Comparison of ENCODE assay signal across 9 cellular contexts in genomic region chr9:110142868-110143866, GRCh38.
DNase-seq lines count a peak whose midpoint lies in the region; ATAC-seq lines count a peak whose summit lies in the region.
"Had no signal": no experiment of that assay in that cellular context is flagged by ENCODE, and none has a peak within 500 bp of the region (broad histone marks: within the 10 kb centered on the region; RNA-seq: fewer than 3 reads in every experiment).

No MANE protein-coding gene starts in this region.

- H3K27ac Mint-ChIP-seq in CD8-positive, alpha-beta memory T cell, result peak overlapping the region in 7 of 8 donors; percentile 22 to 85 (median 76)
- H3K27ac Mint-ChIP-seq in effector memory CD8-positive, alpha-beta T cell, result peak overlapping the region; percentile 66 to 82
- peak overlapping the region; percentile 5 for H3K27ac Mint-ChIP-seq in stimulated activated effector memory CD8-positive, alpha-beta T cell treated with anti-CD3 and anti-CD28 coated beads, Interleukin-12 subunit alpha, Interleukin-12 subunit beta, amount 100 ng/mL, for 72 hours

- peaks cover 10% of the 10 kb centered on the region for H3K4me1 ChIP-seq in CD8-positive, alpha-beta memory T cell (ENCODE audit: insufficient read depth, low read length)

- peak overlapping the region in 4 of 7 donors; percentile 27 to 56 (median 38) for H3K4me3 Mint-ChIP-seq in CD8-positive, alpha-beta memory T cell
- peak overlapping the region; percentile 24 to 35 for H3K4me3 Mint-ChIP-seq in effector memory CD8-positive, alpha-beta T cell
- H3K4me3 Mint-ChIP-seq in stimulated activated effector memory CD8-positive, alpha-beta T cell treated with anti-CD3 and anti-CD28 coated beads, Interleukin-12 subunit alpha, Interleukin-12 subunit beta, amount 100 ng/mL, for 72 hours, result peak overlapping the region; percentile 40

- H3K36me3 ChIP-seq in CD8-positive, alpha-beta memory T cell (ENCODE audit: insufficient read depth, low read length), result no peaks in the 10 kb centered on the region

- CTCF ChIA-PET in CD8-positive, alpha-beta memory T cell (lab: Charles Lee), result interaction anchor here (1.1 to 1.2 kb wide), 2 partner anchors 9 to 14 kb away, joined by 4 read pairs; no protein-coding TSS in a partner anchor

- H3K27me3 Mint-ChIP-seq in CD8-positive, alpha-beta memory T cell, result no peaks in the 10 kb centered on the region
- no peaks in the 10 kb centered on the region for H3K27me3 Mint-ChIP-seq in effector memory CD8-positive, alpha-beta T cell

- H3K9me3 Mint-ChIP-seq in CD8-positive, alpha-beta memory T cell, result peaks cover 0 to 2% (median 0%) of the 10 kb centered on the region in 5 donors
- H3K9me3 Mint-ChIP-seq in effector memory CD8-positive, alpha-beta T cell, result no peaks in the 10 kb centered on the region
- H3K9me3 Mint-ChIP-seq in stimulated activated effector memory CD8-positive, alpha-beta T cell treated with anti-CD3 and anti-CD28 coated beads, Interleukin-12 subunit alpha, Interleukin-12 subunit beta, amount 100 ng/mL, for 72 hours, result peaks cover 3% of the 10 kb centered on the region

- H3K36me3 Mint-ChIP-seq in CD8-positive, alpha-beta memory T cell, result no peaks in the 10 kb centered on the region
- H3K36me3 Mint-ChIP-seq in effector memory CD8-positive, alpha-beta T cell (ENCODE audit: insufficient read depth), result no peaks in the 10 kb centered on the region
- no peaks in the 10 kb centered on the region for H3K36me3 Mint-ChIP-seq in stimulated activated effector memory CD8-positive, alpha-beta T cell treated with anti-CD3 and anti-CD28 coated beads, Interleukin-12 subunit alpha, Interleukin-12 subunit beta, amount 100 ng/mL, for 72 hours

- H3K9me3 ChIP-seq in CD8-positive, alpha-beta memory T cell (ENCODE audit: low read length), result no peaks in the 10 kb centered on the region
- H3K9me3 ChIP-seq: SJSA1 had no signal

- no peak overlapping the region for H3K27ac ChIP-seq in CD8-positive, alpha-beta memory T cell (ENCODE audit: low read depth, low read length)
- H3K27ac ChIP-seq: SJSA1 had no signal

- H3K27me3 ChIP-seq in CD8-positive, alpha-beta memory T cell (ENCODE audit: insufficient read depth, low read length, poor library complexity, severe bottlenecking), result no peaks in the 10 kb centered on the region
- H3K27me3 ChIP-seq: SJSA1 had no signal

- peaks cover 22 to 36% (median 33%) of the 10 kb centered on the region in 3 donors for H3K4me1 Mint-ChIP-seq in CD8-positive, alpha-beta memory T cell
- H3K4me1 Mint-ChIP-seq in effector memory CD8-positive, alpha-beta T cell (ENCODE audit: low read depth in 2 of 2), result peaks cover 18 to 33% of the 10 kb centered on the region in 2 donors
- H3K4me1 Mint-ChIP-seq in stimulated activated effector memory CD8-positive, alpha-beta T cell treated with anti-CD3 and anti-CD28 coated beads, Interleukin-12 subunit alpha, Interleukin-12 subunit beta, amount 100 ng/mL, for 72 hours, result peaks cover 40% of the 10 kb centered on the region

- ATAC-seq in GM18520 (IDR thresholded peaks at IDR 0.05; ENCODE audit: unreplicated experiment), result peak; percentile 33
- ATAC-seq in HG02970 (IDR thresholded peaks at IDR 0.05; ENCODE audit: low FRiP score, unreplicated experiment), result peak; percentile 49
- peak; percentile 19 for ATAC-seq in effector memory CD8-positive, alpha-beta T cell (replicated peaks)
- ATAC-seq in stimulated activated effector memory CD8-positive, alpha-beta T cell treated with anti-CD3 and anti-CD28 coated beads, Interleukin-12 subunit alpha, Interleukin-12 subunit beta, amount 100 ng/mL, for 72 hours, result no peak

- no peak overlapping the region for H3K4me3 ChIP-seq in CD8-positive, alpha-beta memory T cell (ENCODE audit: low read length)
- H3K4me3 ChIP-seq: SJSA1 had no signal

- POLR2A ChIA-PET in CD8-positive, alpha-beta memory T cell (lab: Charles Lee), result no interaction called here

- DNase-seq in CD8-positive, alpha-beta memory T cell, result no peak
- DNase-seq in NCI-H526 treated with DMSO at 0.1 percent for 48 hours (lab: John Stamatoyannopoulos, UW) (peak; percentile 52), NCI-H2081 treated with DMSO at 0.1 percent for 48 hours (lab: John Stamatoyannopoulos, UW) (no peak)
- DNase-seq in effector memory CD8-positive, alpha-beta T cell, result no peak
- DNase-seq in stimulated activated effector memory CD8-positive, alpha-beta T cell treated with anti-CD3 and anti-CD28 coated beads, Interleukin-12 subunit alpha, Interleukin-12 subunit beta, amount 100 ng/mL, for 72 hours (ENCODE audit: low spot score in 2 of 2), result no peak
- no peak for DNase-seq in stimulated activated CD4-positive, alpha-beta T cell treated with anti-CD3 and anti-CD28 coated beads, Interleukin-12 subunit alpha, Interleukin-12 subunit beta, amount 100 ng/mL, for 4 hours

Comparison
In these comparisons a context has a peak if more than half of its experiments do, and no peak if none do; other contexts are left out.
1. H3K27ac Mint-ChIP-seq: peak in every context shown above with its lines; median percentile 76 in CD8-positive, alpha-beta memory T cell; 74 in effector memory CD8-positive, alpha-beta T cell; 5 in stimulated activated effector memory CD8-positive, alpha-beta T cell treated with anti-CD3 and anti-CD28 coated beads, Interleukin-12 subunit alpha, Interleukin-12 subunit beta, amount 100 ng/mL, for 72 hours.